Comparison of ENCODE assay signal across 8 cellular contexts in the genomic region with DNA sequence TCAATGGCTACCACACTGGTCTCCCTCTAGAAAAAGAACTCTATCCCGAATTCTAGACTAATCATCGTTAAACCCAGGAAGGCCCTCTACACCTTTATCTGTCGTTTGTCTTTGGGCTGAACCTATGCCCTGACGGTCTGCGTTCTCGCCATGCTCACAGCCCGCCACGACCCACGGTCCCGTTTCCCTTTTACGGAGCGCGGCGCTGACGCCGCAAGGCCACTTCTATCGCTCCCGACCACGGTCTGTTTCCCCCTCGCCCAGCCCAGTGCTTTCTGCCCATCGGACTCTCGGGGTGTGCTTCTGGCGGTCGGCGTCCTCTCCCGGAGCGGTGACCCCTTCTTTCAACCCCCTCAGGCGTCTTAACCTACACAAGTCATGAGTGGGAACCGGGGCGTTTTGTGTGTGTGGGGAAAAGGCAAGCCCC. TPM values are rescaled to one million over a fixed set of nuclear protein-coding genes. Genes with fewer than 3 reads are reported as not detected.
DNase-seq lines count a peak whose midpoint lies in the region; ATAC-seq and TF ChIP-seq lines count a peak whose summit lies in the region.

No MANE protein-coding gene starts in this region.

- DNase-seq in A172 (ENCODE audit: low spot score): peak; percentile 8
- peak; percentile 65 for DNase-seq in OCI-M1 (lab: John Stamatoyannopoulos, UW)
- DNase-seq in activated effector memory CD4-positive, alpha-beta T cell treated with Interleukin-2 at 50 U/mL for 16 hours: peak; percentile 33
- peak in 1 of 2 donors; percentile 67 for DNase-seq in foreskin fibroblast
- peak; percentile 58 for DNase-seq in neural progenitor cell (ENCODE audit: low spot score)
- peak; percentile 43 to 49 for DNase-seq in thyroid gland

- H3K36me3 ChIP-seq in neural progenitor cell (no peaks in the 10 kb centered on the region), thyroid gland (no peaks in the 10 kb centered on the region)

- WGBS in thyroid gland, 2 donors: 0 to 1% methylated on average over 29 to 30 of the region's 30 CpGs

- peak overlapping the region; percentile 55 for H3K9ac ChIP-seq in neural progenitor cell

- H3K79me2 ChIP-seq in neural progenitor cell (ENCODE audit: low read depth): peaks cover 10% of the 10 kb centered on the region

- H3K4me3 ChIP-seq in foreskin fibroblast (ENCODE audit: low read depth in 1 of 2, low read length in 2 of 2) (peak overlapping the region; percentile 87 to 97), neural progenitor cell (peak overlapping the region; percentile 79), thyroid gland (replicated peaks in 1 of 3) (peak overlapping the region; percentile 16 to 97 (median 87))

- H3K4me1 ChIP-seq in neural progenitor cell (peaks cover 21% of the 10 kb centered on the region), thyroid gland (no peaks in the 10 kb centered on the region)

- H3K27me3 ChIP-seq in neural progenitor cell (no peaks in the 10 kb centered on the region), thyroid gland (no peaks in the 10 kb centered on the region)

- H4K20me1 ChIP-seq in neural progenitor cell (ENCODE audit: low read depth): peaks cover 8% of the 10 kb centered on the region

- H3K27ac ChIP-seq in neural progenitor cell (no peak overlapping the region), thyroid gland (peak overlapping the region; percentile 97 to 99 (median 97))

- peak overlapping the region; percentile 81 for H3K4me2 ChIP-seq in neural progenitor cell

- no peaks in the 10 kb centered on the region for H3K9me3 ChIP-seq in neural progenitor cell (ENCODE audit: low read depth)
- no peaks in the 10 kb centered on the region for H3K9me3 ChIP-seq in thyroid gland

- peak overlapping the region; percentile 58 for H2AFZ ChIP-seq in neural progenitor cell (replicated peaks)

- H3K27ac Mint-ChIP-seq in neural progenitor cell: peak overlapping the region; percentile 98

- TF ChIP-seq CTCF in foreskin fibroblast (IDR thresholded peaks at IDR 0.05; ENCODE audit: low read depth, low read length) (no peak), neural progenitor cell (IDR thresholded peaks at IDR 0.05) (no peak), thyroid gland (IDR thresholded peaks at IDR 0.05) (no peak)

- peaks cover 4% of the 10 kb centered on the region for H3K27me3 Mint-ChIP-seq in neural progenitor cell (ENCODE audit: insufficient read depth, low read depth)

- peaks cover 43% of the 10 kb centered on the region for H3F3A ChIP-seq in neural progenitor cell (ENCODE audit: low read depth)

- peak overlapping the region; percentile 99 for H3K4me3 Mint-ChIP-seq in neural progenitor cell

- H3K36me3 Mint-ChIP-seq in neural progenitor cell: peaks cover 5% of the 10 kb centered on the region

- ATAC-seq in GM18868 (IDR thresholded peaks at IDR 0.05; ENCODE audit: unreplicated experiment) (peak; percentile 32), HG03103 (IDR thresholded peaks at IDR 0.05; ENCODE audit: low read depth, unreplicated experiment) (peak; percentile 26)

- peaks cover 25% of the 10 kb centered on the region for H3K4me1 Mint-ChIP-seq in neural progenitor cell

- no peak for TF ChIP-seq POLR2A in thyroid gland (IDR thresholded peaks at IDR 0.05)

- no peaks in the 10 kb centered on the region for H3K9me3 Mint-ChIP-seq in neural progenitor cell

- intact Hi-C loops in thyroid gland (cut with DNase I): no loop called here

RNA-seq across cellular contexts. Expression of a gene that starts 1.0 kb away (rescaled TPM):
- 8.9 and 9.7 TPM in 2 replicates for total RNA-seq in A172 (2014; rRNA removed; shearing (Covaris generic))
- 19.0 and 19.3 TPM in 2 replicates for total RNA-seq in neural progenitor cell (ENCODE audit: low replicate concordance)
- 1 to 10 TPM; 2.5 to 4.0 (median 3.3) TPM for total RNA-seq in thyroid gland
